ENCODE assay signal across 15 cellular contexts in genomic region chr16:26665166-26665939, GRCh38.
DNase-seq lines count a peak whose midpoint lies in the region; ATAC-seq, FAIRE-seq and TF ChIP-seq lines count a peak whose summit lies in the region.
"Had no signal": no experiment of that assay in that cellular context is flagged by ENCODE, and none has a peak within 500 bp of the region (broad histone marks: within the 10 kb centered on the region; RNA-seq: fewer than 3 reads in every experiment).

No MANE protein-coding gene starts in this region.

- ATAC-seq in stimulated activated naive CD8-positive, alpha-beta T cell treated with anti-CD3 and anti-CD28 coated beads, Interleukin-15, Interleukin-2, amounts not matched to agents 100 U/mL and 50 U/mL, for 24 hours = peak; percentile 56
- ATAC-seq: body of pancreas, K562 had no signal

- no peaks in the 10 kb centered on the region for H3K9me3 Mint-ChIP-seq in activated naive CD4-positive, alpha-beta T cell treated with anti-CD3 and anti-CD28 coated beads for 36 hours
- peaks cover 9% of the 10 kb centered on the region for H3K9me3 Mint-ChIP-seq in activated T-helper 1 cell treated with anti-CD3 and anti-CD28 coated beads, Interleukin-12 subunit alpha, Interleukin-12 subunit beta, Interleukin-2, Interleukin-4 antibody, amounts not matched to agents 30 ng/mL and 10 ng/mL and 1 ng/mL, durations not matched to agents 14 hours and 24 hours and 36 hours
- peaks cover 22% of the 10 kb centered on the region for H3K9me3 Mint-ChIP-seq in MCF 10A (ENCODE audit: unreplicated experiment)

- peak overlapping the region; percentile 20 for H3K27ac Mint-ChIP-seq in activated naive CD4-positive, alpha-beta T cell treated with anti-CD3 and anti-CD28 coated beads for 36 hours
- H3K27ac Mint-ChIP-seq in activated T-helper 1 cell treated with anti-CD3 and anti-CD28 coated beads, Interleukin-12 subunit alpha, Interleukin-12 subunit beta, Interleukin-2, Interleukin-4 antibody, amounts not matched to agents 30 ng/mL and 10 ng/mL and 1 ng/mL, durations not matched to agents 14 hours and 24 hours and 36 hours = peak overlapping the region; percentile 51
- H3K27ac Mint-ChIP-seq in MCF 10A (ENCODE audit: low read depth, unreplicated experiment) = no peak overlapping the region

- CTCF ChIA-PET in activated naive CD4-positive, alpha-beta T cell treated with anti-CD3 and anti-CD28 coated beads for 36 hours (lab: Charles Lee) = interaction anchor here (0.6 to 1.8 kb wide), 4 partner anchors 20 to 830 kb away, joined by 3 to 6 read pairs (median 4); no protein-coding TSS in a partner anchor
- CTCF ChIA-PET in MCF 10A (lab: Yijun Ruan, JAX) = interaction anchor here (0.6 kb wide), 1 partner anchor 8 kb away, joined by 3 read pairs; no protein-coding TSS in a partner anchor

- H3K36me3 Mint-ChIP-seq in activated naive CD4-positive, alpha-beta T cell treated with anti-CD3 and anti-CD28 coated beads for 36 hours (ENCODE audit: low read depth) = no peaks in the 10 kb centered on the region
- H3K36me3 Mint-ChIP-seq in activated T-helper 1 cell treated with anti-CD3 and anti-CD28 coated beads, Interleukin-12 subunit alpha, Interleukin-12 subunit beta, Interleukin-2, Interleukin-4 antibody, amounts not matched to agents 30 ng/mL and 10 ng/mL and 1 ng/mL, durations not matched to agents 14 hours and 24 hours and 36 hours (ENCODE audit: low read depth) = peaks cover 3% of the 10 kb centered on the region
- H3K36me3 Mint-ChIP-seq in MCF 10A (ENCODE audit: insufficient read depth, unreplicated experiment) = no peaks in the 10 kb centered on the region

- no peak for TF ChIP-seq CTCF in MCF 10A (IDR thresholded peaks at IDR 0.05; ENCODE audit: unreplicated experiment)

- intact Hi-C loops in activated naive CD4-positive, alpha-beta T cell treated with anti-CD3 and anti-CD28 coated beads for 36 hours (cut with micrococcal nuclease) = loop anchor here (1.0 kb wide), 1 partner anchor 67 kb away; no protein-coding TSS in a partner anchor
- intact Hi-C loops in activated T-helper 1 cell treated with anti-CD3 and anti-CD28 coated beads, Interleukin-12 subunit alpha, Interleukin-12 subunit beta, Interleukin-2, Interleukin-4 antibody, amounts not matched to agents 30 ng/mL and 10 ng/mL and 1 ng/mL, durations not matched to agents 14 hours and 24 hours and 36 hours (cut with micrococcal nuclease) = loop anchor here (2.0 to 5.0 kb wide), 2 partner anchors 107 to 127 kb away; no protein-coding TSS in a partner anchor
- intact Hi-C loops in MCF 10A (cut with micrococcal nuclease) = no loop called here

- no peak overlapping the region for H3K4me3 Mint-ChIP-seq in activated naive CD4-positive, alpha-beta T cell treated with anti-CD3 and anti-CD28 coated beads for 36 hours
- H3K4me3 Mint-ChIP-seq in activated T-helper 1 cell treated with anti-CD3 and anti-CD28 coated beads, Interleukin-12 subunit alpha, Interleukin-12 subunit beta, Interleukin-2, Interleukin-4 antibody, amounts not matched to agents 30 ng/mL and 10 ng/mL and 1 ng/mL, durations not matched to agents 14 hours and 24 hours and 36 hours = no peak overlapping the region
- H3K4me3 Mint-ChIP-seq in MCF 10A (ENCODE audit: unreplicated experiment) = no peak overlapping the region

- POLR2A ChIA-PET in MCF 10A (lab: Yijun Ruan, JAX) = no interaction called here

- peaks cover 17% of the 10 kb centered on the region for H3K27me3 Mint-ChIP-seq in activated naive CD4-positive, alpha-beta T cell treated with anti-CD3 and anti-CD28 coated beads for 36 hours (ENCODE audit: low read depth)
- H3K27me3 Mint-ChIP-seq in activated T-helper 1 cell treated with anti-CD3 and anti-CD28 coated beads, Interleukin-12 subunit alpha, Interleukin-12 subunit beta, Interleukin-2, Interleukin-4 antibody, amounts not matched to agents 30 ng/mL and 10 ng/mL and 1 ng/mL, durations not matched to agents 14 hours and 24 hours and 36 hours (ENCODE audit: insufficient read depth) = no peaks in the 10 kb centered on the region
- H3K27me3 Mint-ChIP-seq in MCF 10A (ENCODE audit: insufficient read depth, unreplicated experiment) = no peaks in the 10 kb centered on the region

- DNase-seq in activated naive CD4-positive, alpha-beta T cell treated with anti-CD3 and anti-CD28 coated beads for 36 hours = peak; percentile 54
- no peak for DNase-seq in activated naive CD4-positive, alpha-beta T cell treated with Interleukin-2 at 50 U/mL for 16 hours
- DNase-seq in NCI-H2196 treated with DMSO at 0.1 percent for 48 hours (lab: John Stamatoyannopoulos, UW; ENCODE audit: unreplicated experiment) (peak; percentile 77), MCF 10A (ENCODE audit: unreplicated experiment) (no peak), urothelium cell line (ENCODE audit: low spot score) (no peak), mesenteric fat pad (ENCODE audit: low spot score) (no peak)
- no peak for DNase-seq in activated T-helper 1 cell treated with anti-CD3 and anti-CD28 coated beads, Interleukin-12 subunit alpha, Interleukin-12 subunit beta, Interleukin-2, Interleukin-4 antibody, amounts not matched to agents 30 ng/mL and 10 ng/mL and 1 ng/mL, durations not matched to agents 14 hours and 24 hours and 36 hours (ENCODE audit: low spot score)
- DNase-seq in stimulated activated naive CD8-positive, alpha-beta T cell treated with anti-CD3 and anti-CD28 coated beads, Interleukin-15, Interleukin-2, amounts not matched to agents 100 U/mL and 50 U/mL, for 24 hours = peak; percentile 11
- DNase-seq: body of pancreas; effector CD8-positive, alpha-beta T cell; foreskin fibroblast; NCI-H345; RPMI8226; T1000 had no signal

- no TSS peak for BruUV-seq in MCF 10A (replicated peaks; lab: Mats Ljungman, UMichigan)

- FAIRE-seq in urothelium cell line (lab: Jason Lieb, UNC) = no peak
- FAIRE-seq: K562 had no signal

- H3K4me1 Mint-ChIP-seq in activated naive CD4-positive, alpha-beta T cell treated with anti-CD3 and anti-CD28 coated beads for 36 hours (ENCODE audit: low read depth) = peaks cover 18% of the 10 kb centered on the region
- peaks cover 30% of the 10 kb centered on the region for H3K4me1 Mint-ChIP-seq in activated T-helper 1 cell treated with anti-CD3 and anti-CD28 coated beads, Interleukin-12 subunit alpha, Interleukin-12 subunit beta, Interleukin-2, Interleukin-4 antibody, amounts not matched to agents 30 ng/mL and 10 ng/mL and 1 ng/mL, durations not matched to agents 14 hours and 24 hours and 36 hours (ENCODE audit: low read depth)
- no peaks in the 10 kb centered on the region for H3K4me1 Mint-ChIP-seq in MCF 10A (ENCODE audit: insufficient read depth, unreplicated experiment)

Comparison
In these comparisons a context has a peak if more than half of its experiments do, and no peak if none do; other contexts are left out.
1. DNase-seq: peak in activated naive CD4-positive, alpha-beta T cell treated with anti-CD3 and anti-CD28 coated beads for 36 hours (single experiment), NCI-H2196 treated with DMSO at 0.1 percent for 48 hours (single experiment) and stimulated activated naive CD8-positive, alpha-beta T cell treated with anti-CD3 and anti-CD28 coated beads, Interleukin-15, Interleukin-2, amounts not matched to agents 100 U/mL and 50 U/mL, for 24 hours (single experiment); none in activated naive CD4-positive, alpha-beta T cell treated with Interleukin-2 at 50 U/mL for 16 hours (single experiment), activated T-helper 1 cell treated with anti-CD3 and anti-CD28 coated beads, Interleukin-12 subunit alpha, Interleukin-12 subunit beta, Interleukin-2, Interleukin-4 antibody, amounts not matched to agents 30 ng/mL and 10 ng/mL and 1 ng/mL, durations not matched to agents 14 hours and 24 hours and 36 hours (single experiment), MCF 10A (single experiment), urothelium cell line (single experiment) and mesenteric fat pad (single experiment).